In the genomic region with DNA sequence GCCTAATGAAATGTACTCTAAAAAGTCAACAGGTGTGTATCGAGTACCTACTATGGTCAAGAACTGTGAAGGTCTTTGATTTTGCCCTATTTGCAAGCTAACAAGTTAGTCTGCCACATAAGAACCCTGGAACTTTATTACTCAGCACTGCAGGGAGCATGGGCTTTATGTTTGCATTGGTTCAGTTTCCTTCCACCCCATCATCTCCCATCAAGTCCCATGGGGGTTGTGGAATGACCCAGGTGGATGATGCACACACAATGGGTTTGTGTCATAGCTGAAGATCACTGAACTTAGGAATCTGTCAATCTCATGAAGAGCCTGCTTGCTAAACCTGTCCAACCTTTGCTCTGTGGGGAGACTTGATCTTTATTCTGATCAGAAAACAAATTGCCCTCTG, we compare ENCODE assay signal across 22 cellular contexts.
DNase-seq lines count a peak whose midpoint lies in the region; ATAC-seq, FAIRE-seq and TF ChIP-seq lines count a peak whose summit lies in the region.
"Had no signal": no experiment of that assay in that cellular context is flagged by ENCODE, and none has a peak within 500 bp of the region (broad histone marks: within the 10 kb centered on the region; RNA-seq: fewer than 3 reads in every experiment).

No MANE protein-coding gene starts in this region.

- ATAC-seq in HG02610 (IDR thresholded peaks at IDR 0.05; ENCODE audit: unreplicated experiment) = peak; percentile 94
- ATAC-seq in HG03354 (IDR thresholded peaks at IDR 0.05; ENCODE audit: poor library complexity, severe bottlenecking, unreplicated experiment) = peak; percentile 93
- no peak for ATAC-seq in GM19395 (IDR thresholded peaks at IDR 0.05; ENCODE audit: unreplicated experiment)
- ATAC-seq in aorta (ENCODE audit: low FRiP score) = no peak
- ATAC-seq in left ventricle myocardium superior = no peak
- ATAC-seq: HepG2 had no signal

- no peak overlapping the region for H3K4me3 ChIP-seq in aorta (ENCODE audit: low read length in 2 of 2)

- DNase-seq in NCI-H1417 (lab: John Stamatoyannopoulos, UW) (peak in 2 of 3 experiments; percentile 3 to 11), NCI-H1417 treated with DMSO at 0.1 percent for 48 hours (lab: John Stamatoyannopoulos, UW) (no peak), aorta (no peak), H54 (ENCODE audit: insufficient read length, low spot score) (no peak), left ventricle myocardium superior (no peak)
- DNase-seq: AML-193, DMS 273 treated with DMSO at 0.1 percent for 48 hours, KBM-7, NCI-H1105, NCI-H2029, NCI-H82, OCI-M1, Right ventricle myocardium superior, SW 1271, T-helper 2 cell had no signal

- no peaks in the 10 kb centered on the region for H3K4me1 ChIP-seq in aorta (ENCODE audit: control insufficient read depth in 1 of 2, insufficient read depth in 2 of 2, low read length in 2 of 2)

- FAIRE-seq in H54 (lab: Jason Lieb, UNC) = no peak
- FAIRE-seq: G401.6, H1, HepG2 had no signal

- no peak overlapping the region for H3K27ac ChIP-seq in aorta (ENCODE audit: low read depth in 1 of 2, low read length in 2 of 2)
- H3K27ac ChIP-seq: 22Rv1 had no signal

- no peaks in the 10 kb centered on the region for H3K36me3 ChIP-seq in aorta (ENCODE audit: control insufficient read depth in 1 of 2, insufficient read depth in 2 of 2, low read length in 1 of 2)

- 76 to 81% methylated on average over 1 of the region's 1 CpG for WGBS in aorta, 2 donors

- intact Hi-C loops in aorta (cut with DNase I) (no loop called here), left ventricle myocardium superior (cut with micrococcal nuclease) (no loop called here)

- H3K27me3 ChIP-seq in aorta (ENCODE audit: control insufficient read depth in 1 of 2, insufficient read depth in 2 of 2, low read length in 1 of 2) = no peaks in the 10 kb centered on the region

- H3K9me3 ChIP-seq in aorta (ENCODE audit: control insufficient read depth, low read length) = no peaks in the 10 kb centered on the region

- no peak for TF ChIP-seq POLR2A in H54 (IDR thresholded peaks at IDR 0.05; ENCODE audit: low read depth, low read length)

Comparison
In these comparisons a context has a peak if more than half of its experiments do, and no peak if none do; other contexts are left out.
1. DNase-seq: peak in NCI-H1417 (2 of 3); none in NCI-H1417 treated with DMSO at 0.1 percent for 48 hours (single experiment), aorta (0 of 2), H54 (single experiment) and left ventricle myocardium superior (single experiment).
2. ATAC-seq: peak in HG02610 (single experiment) and HG03354 (single experiment); none in GM19395 (single experiment), aorta (single experiment) and left ventricle myocardium superior (single experiment).